ENCODE assay signal across 8 cellular contexts in the genomic region with DNA sequence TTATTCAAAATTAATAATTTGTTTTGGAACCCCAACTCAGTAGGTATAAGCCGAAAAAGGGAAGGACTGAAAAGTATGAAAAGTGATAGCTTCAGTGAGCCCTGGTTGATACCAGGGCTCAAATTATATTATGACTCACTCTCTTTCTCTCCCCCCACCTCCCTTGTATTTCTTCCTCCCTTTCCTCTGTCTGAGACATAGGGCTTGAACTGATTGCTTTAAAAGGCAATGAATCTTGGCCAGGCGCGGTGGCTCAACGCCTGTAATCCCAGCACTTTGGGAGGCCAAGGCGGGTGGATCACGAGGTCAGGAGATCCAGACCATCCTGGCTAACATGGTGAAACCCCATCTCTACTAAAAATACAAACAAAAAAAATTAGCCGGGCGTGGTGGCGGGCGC.
DNase-seq lines count a peak whose midpoint lies in the region; ATAC-seq, FAIRE-seq and TF ChIP-seq lines count a peak whose summit lies in the region.
"Not testable (repeated sequence)": the region's sequence is repeated elsewhere in the genome, so short reads cannot be mapped to it uniquely, and the experiment has no call there.

No MANE protein-coding gene starts in this region.

- not testable (repeated sequence) for BruUV-seq in IMR-90 (replicated peaks; lab: Mats Ljungman, UMichigan); endothelial cell of umbilical vein (replicated peaks; lab: Mats Ljungman, UMichigan)

- not testable (repeated sequence) for TF ChIP-seq RAD21 in IMR-90 (IDR thresholded peaks at IDR 0.05; ENCODE audit: low read length)

- dilution Hi-C loops in IMR-90 (cut with HindIII; ENCODE audit: low sequenced_read_pairs, unreplicated experiment); endothelial cell of umbilical vein (cut with MboI; ENCODE audit: extremely low pct_ligation_motif_present, low sequenced_read_pairs): not testable (repeated sequence)

- TF ChIP-seq POLR2A in IMR-90 (IDR thresholded peaks at IDR 0.05; ENCODE audit: low read depth, low read length); endothelial cell of umbilical vein (IDR thresholded peaks at IDR 0.05; ENCODE audit: low read depth, low read length): not testable (repeated sequence)

- H3K4ac ChIP-seq in IMR-90 (ENCODE audit: low read depth, low read length) = not testable (repeated sequence)

- H3K23ac ChIP-seq in IMR-90 (ENCODE audit: low read depth, low read length) = not testable (repeated sequence)

- CTCF ChIA-PET in IMR-90 (lab: Yijun Ruan, JAX) (interaction anchor here (0.6 kb wide), 1 partner anchor 644 kb away, joined by 3 read pairs; no protein-coding TSS in a partner anchor), endothelial cell of umbilical vein (lab: Charles Lee) (interaction anchor here (0.9 to 1.8 kb wide), 6 partner anchors 11 to 442 kb away, joined by 3 to 5 read pairs (median 3); no protein-coding TSS in a partner anchor)

- H2BK20ac ChIP-seq in IMR-90 (ENCODE audit: low read depth, low read length) = not testable (repeated sequence)

- H3K79me2 ChIP-seq in ACC112 (ENCODE audit: control insufficient read depth, insufficient read depth, low read length, unreplicated experiment) (peaks cover 74% of the 10 kb centered on the region), endothelial cell of umbilical vein (ENCODE audit: control insufficient read depth, insufficient read depth, low read length) (peaks cover 81% of the 10 kb centered on the region)

- not testable (repeated sequence) for ATAC-seq in IMR-90 (ENCODE audit: low read depth); lower lobe of right lung
- ATAC-seq in left cardiac atrium = peak; percentile 23 to 80

- H3K4me1 ChIP-seq in ACC112 (ENCODE audit: control insufficient read depth, insufficient read depth, low read length, unreplicated experiment) (peaks cover 39% of the 10 kb centered on the region), endothelial cell of umbilical vein (ENCODE audit: control insufficient read depth, extremely low read depth, insufficient read depth, low read length) (peaks cover 44% of the 10 kb centered on the region)
- not testable (repeated sequence) for H3K4me1 ChIP-seq in IMR-90 (ENCODE audit: control insufficient read depth, insufficient read depth, low read length); lower lobe of right lung

- H4K5ac ChIP-seq in IMR-90 (ENCODE audit: low read depth, low read length) = not testable (repeated sequence)

- intact Hi-C loops in IMR-90 (cut with micrococcal nuclease); left cardiac atrium (cut with DNase I); lower lobe of right lung (cut with DNase I): not testable (repeated sequence)
- intact Hi-C loops in endothelial cell of umbilical vein (cut with micrococcal nuclease) = loop anchor here (2.0 to 5.0 kb wide), 3 partner anchors 105 to 395 kb away; a partner anchor contains a TSS

- in situ Hi-C loops in IMR-90 (cut with MboI; ENCODE audit: low sequenced_read_pairs); astrocyte of the spinal cord (cut with HindIII; ENCODE audit: low sequenced_read_pairs): not testable (repeated sequence)

- H3K27me3 ChIP-seq in ACC112 (ENCODE audit: insufficient read depth, low read length); IMR-90 (ENCODE audit: control insufficient read depth, insufficient read depth, low read length); endothelial cell of umbilical vein (ENCODE audit: control insufficient read depth in 2 of 2, insufficient read depth in 2 of 2, low read length in 2 of 2); lower lobe of right lung (ENCODE audit: low read depth): not testable (repeated sequence)

- not testable (repeated sequence) for H2AK9ac ChIP-seq in IMR-90 (replicated peaks; ENCODE audit: low read depth, low read length, poor library complexity)

- H3K18ac ChIP-seq in IMR-90 (ENCODE audit: low read depth, low read length) = not testable (repeated sequence)

- H3K56ac ChIP-seq in IMR-90 (ENCODE audit: extremely low read depth, insufficient read depth, low read length) = not testable (repeated sequence)

- H3K79me1 ChIP-seq in IMR-90 (ENCODE audit: low read depth in 1 of 2, low read length in 2 of 2) = peaks cover 14 to 32% of the 10 kb centered on the region in 2 experiments

- not testable (repeated sequence) for H4K8ac ChIP-seq in IMR-90 (ENCODE audit: low read depth in 2 of 2, low read length in 2 of 2)

- not testable (repeated sequence) for H2BK15ac ChIP-seq in IMR-90 (ENCODE audit: low read depth, low read length)

- not testable (repeated sequence) for H2BK120ac ChIP-seq in IMR-90 (ENCODE audit: low read depth, low read length)

- H2AK5ac ChIP-seq in IMR-90 (ENCODE audit: low read depth, low read length) = not testable (repeated sequence)

- not testable (repeated sequence) for H3K9ac ChIP-seq in IMR-90 (ENCODE audit: low read depth, low read length)
- peak overlapping the region; percentile 31 for H3K9ac ChIP-seq in endothelial cell of umbilical vein (replicated peaks; ENCODE audit: extremely low read depth, insufficient read depth, low read length)

- H4K20me1 ChIP-seq in IMR-90 (ENCODE audit: insufficient read depth, low read length) = peaks cover 79% of the 10 kb centered on the region
- not testable (repeated sequence) for H4K20me1 ChIP-seq in endothelial cell of umbilical vein (replicated peaks; ENCODE audit: control insufficient read depth, extremely low read depth, insufficient read depth, low read length)

- H3K27ac ChIP-seq in ACC112 (ENCODE audit: low read depth, low read length) = peak overlapping the region; percentile 88
- not testable (repeated sequence) for H3K27ac ChIP-seq in IMR-90 (ENCODE audit: insufficient read depth, low read length)
- H3K27ac ChIP-seq in endothelial cell of umbilical vein (ENCODE audit: insufficient read depth, low read depth, low read length) = peak overlapping the region; percentile 56
- H3K27ac ChIP-seq in lower lobe of right lung = peak overlapping the region; percentile 14

- not testable (repeated sequence) for H2AFZ ChIP-seq in ACC112 (ENCODE audit: low read length, unreplicated experiment); IMR-90 (replicated peaks; ENCODE audit: low read length, poor library complexity); endothelial cell of umbilical vein (ENCODE audit: low read depth, low read length)

- WGBS in IMR-90 (ENCODE audit: extremely low coverage in 2 of 2, insufficient read length in 1 of 2), 2 experiments = no CpG with 5 or more reads among the region's 10 CpGs

- POLR2A ChIA-PET in IMR-90 (lab: Charles Lee; ENCODE audit: unreplicated experiment); endothelial cell of umbilical vein (lab: Charles Lee): not testable (repeated sequence)

- FAIRE-seq in endothelial cell of umbilical vein (lab: Jason Lieb, UNC) = not testable (repeated sequence)

- H3K9me1 ChIP-seq in IMR-90 (ENCODE audit: insufficient read depth, low read length); endothelial cell of umbilical vein (replicated peaks; ENCODE audit: control insufficient read depth, extremely low read depth, insufficient read depth, low read length): not testable (repeated sequence)

- H3K14ac ChIP-seq in IMR-90 (replicated peaks; ENCODE audit: low read depth, low read length) = not testable (repeated sequence)

- H4K91ac ChIP-seq in IMR-90 (ENCODE audit: insufficient read depth, low read depth, low read length) = not testable (repeated sequence)

- not testable (repeated sequence) for H3K36me3 ChIP-seq in ACC112 (ENCODE audit: insufficient read depth, low read length); IMR-90 (ENCODE audit: control insufficient read depth, insufficient read depth, low read length); endothelial cell of umbilical vein (ENCODE audit: control insufficient read depth in 2 of 2, extremely low read depth in 1 of 2, insufficient read depth in 2 of 2, low read length in 2 of 2); lower lobe of right lung

- TF ChIP-seq CTCF in IMR-90 (conservative IDR thresholded peaks at IDR 0.05; ENCODE audit: low read depth, low read length); astrocyte of the spinal cord (IDR thresholded peaks at IDR 0.05; ENCODE audit: low read depth, low read length); endothelial cell of umbilical vein (IDR thresholded peaks at IDR 0.05; ENCODE audit: extremely low read depth in 1 of 2, insufficient read depth in 1 of 2, low read depth in 1 of 2, low read length in 2 of 2); lower lobe of right lung (IDR thresholded peaks at IDR 0.05): not testable (repeated sequence)

- H2BK5ac ChIP-seq in IMR-90 (ENCODE audit: low read depth, low read length, poor library complexity, severe bottlenecking) = not testable (repeated sequence)

- peak; percentile 17 for DNase-seq in IMR-90
- DNase-seq in RPMI7951 (ENCODE audit: low read depth) = peak; percentile 89
- peak; percentile 43 for DNase-seq in astrocyte of the spinal cord (ENCODE audit: low read depth, low spot score)
- DNase-seq in endothelial cell of umbilical vein (ENCODE audit: low read depth, low spot score) = peak; percentile 79
- not testable (repeated sequence) for DNase-seq in left cardiac atrium, lower lobe of right lung
- peak; percentile 44 for DNase-seq in pulmonary artery endothelial cell (ENCODE audit: low read depth, low spot score)

- H3K4me2 ChIP-seq in IMR-90 (ENCODE audit: low read depth, low read length) = not testable (repeated sequence)
- peak overlapping the region; percentile 95 for H3K4me2 ChIP-seq in endothelial cell of umbilical vein (ENCODE audit: insufficient read depth, low read length)

- not testable (repeated sequence) for H3K4me3 ChIP-seq in ACC112 (ENCODE audit: low read depth, low read length); IMR-90 (ENCODE audit: insufficient read depth, low read depth, low read length); astrocyte of the spinal cord (ENCODE audit: low read depth, low read length); lower lobe of right lung
- H3K4me3 ChIP-seq in endothelial cell of umbilical vein (replicated peaks in 1 of 3; ENCODE audit: insufficient read depth in 1 of 3, low read depth in 1 of 3, low read length in 3 of 3) = peak overlapping the region in 1 of 3 experiments; percentile 18

- not testable (repeated sequence) for H3K9me3 ChIP-seq in IMR-90 (ENCODE audit: control insufficient read depth, insufficient read depth, low read length); endothelial cell of umbilical vein (replicated peaks; ENCODE audit: control insufficient read depth, insufficient read depth, low read length); lower lobe of right lung

TF ChIP-seq in endothelial cell of umbilical vein, 7 proteins besides CTCF, POLR2A, EP300 and RAD21 (continues in another document):
- TF ChIP-seq POLR2AphosphoS5 (IDR thresholded peaks at IDR 0.05; ENCODE audit: insufficient read depth, low read depth, low read length) = peak; percentile 30
